Comparison of ENCODE assay signal across 1 cellular context in the genomic region with DNA sequence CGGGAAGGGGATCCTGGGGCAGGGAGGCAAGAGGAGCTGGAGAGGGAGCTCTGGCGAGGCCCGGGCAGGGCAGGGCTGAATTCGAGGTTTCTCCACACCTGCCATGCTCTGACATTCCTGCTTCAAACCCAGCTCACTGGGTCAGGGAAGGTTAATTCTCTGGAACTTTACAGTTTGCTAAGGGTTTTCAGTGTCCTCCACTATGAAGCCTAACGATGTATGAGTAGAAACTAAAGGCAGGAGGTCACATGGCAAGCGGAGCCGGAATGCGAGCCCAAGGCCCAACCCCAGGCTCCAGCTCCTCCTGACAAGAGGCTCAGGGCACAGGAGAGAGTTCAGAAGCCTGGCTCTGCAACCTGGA.
TF ChIP-seq lines count a peak whose summit lies in the region.

No MANE protein-coding gene starts in this region.

TF ChIP-seq in K562, 482 proteins besides CTCF, POLR2A, EP300 and RAD21:
- no peak for TF ChIP-seq ZNF561 (CRISPR knock-in tag; conservative IDR thresholded peaks at IDR 0.05)
- TF ChIP-seq PCBP2 (IDR thresholded peaks at IDR 0.05; ENCODE audit: low read depth, low read length, poor library complexity, severe bottlenecking): no peak
- TF ChIP-seq IFI16 (CRISPR knock-in tag; IDR thresholded peaks at IDR 0.05): no peak
- TF ChIP-seq TCF7L2 (IDR thresholded peaks at IDR 0.05; ENCODE audit: low read depth, low read length): no peak
- no peak for TF ChIP-seq PHF8 (IDR thresholded peaks at IDR 0.05; ENCODE audit: borderline replicate concordance, low read length)
- no peak for TF ChIP-seq NR4A1 (CRISPR knock-in tag; IDR thresholded peaks at IDR 0.05)
- 0 out of 2 replicates have a peak, but pooled peaks have one; percentile 4 for TF ChIP-seq NR4A1 (tag; IDR thresholded peaks at IDR 0.05)
- no peak for TF ChIP-seq ZNF717 (CRISPR knock-in tag; IDR thresholded peaks at IDR 0.05)
- 0 out of 2 replicates have a peak, but pooled peaks have one; percentile 3 for TF ChIP-seq FOXP1 (CRISPR knock-in tag; IDR thresholded peaks at IDR 0.05)
- no peak for TF ChIP-seq GABPB2 (CRISPR knock-in tag; conservative IDR thresholded peaks at IDR 0.05)
- TF ChIP-seq PHTF2 (CRISPR knock-in tag; IDR thresholded peaks at IDR 0.05): no peak
- TF ChIP-seq, protein P1, sequence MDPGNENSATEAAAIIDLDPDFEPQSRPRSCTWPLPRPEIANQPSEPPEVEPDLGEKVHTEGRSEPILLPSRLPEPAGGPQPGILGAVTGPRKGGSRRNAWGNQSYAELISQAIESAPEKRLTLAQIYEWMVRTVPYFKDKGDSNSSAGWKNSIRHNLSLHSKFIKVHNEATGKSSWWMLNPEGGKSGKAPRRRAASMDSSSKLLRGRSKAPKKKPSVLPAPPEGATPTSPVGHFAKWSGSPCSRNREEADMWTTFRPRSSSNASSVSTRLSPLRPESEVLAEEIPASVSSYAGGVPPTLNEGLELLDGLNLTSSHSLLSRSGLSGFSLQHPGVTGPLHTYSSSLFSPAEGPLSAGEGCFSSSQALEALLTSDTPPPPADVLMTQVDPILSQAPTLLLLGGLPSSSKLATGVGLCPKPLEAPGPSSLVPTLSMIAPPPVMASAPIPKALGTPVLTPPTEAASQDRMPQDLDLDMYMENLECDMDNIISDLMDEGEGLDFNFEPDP (CRISPR knock-in tag; IDR thresholded peaks at IDR 0.05): no peak
- no peak for TF ChIP-seq ZNF589 (CRISPR knock-in tag; IDR thresholded peaks at IDR 0.05; ENCODE audit: low read depth)
- TF ChIP-seq, protein P2, sequence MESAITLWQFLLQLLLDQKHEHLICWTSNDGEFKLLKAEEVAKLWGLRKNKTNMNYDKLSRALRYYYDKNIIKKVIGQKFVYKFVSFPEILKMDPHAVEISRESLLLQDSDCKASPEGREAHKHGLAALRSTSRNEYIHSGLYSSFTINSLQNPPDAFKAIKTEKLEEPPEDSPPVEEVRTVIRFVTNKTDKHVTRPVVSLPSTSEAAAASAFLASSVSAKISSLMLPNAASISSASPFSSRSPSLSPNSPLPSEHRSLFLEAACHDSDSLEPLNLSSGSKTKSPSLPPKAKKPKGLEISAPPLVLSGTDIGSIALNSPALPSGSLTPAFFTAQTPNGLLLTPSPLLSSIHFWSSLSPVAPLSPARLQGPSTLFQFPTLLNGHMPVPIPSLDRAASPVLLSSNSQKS (CRISPR knock-in tag; IDR thresholded peaks at IDR 0.05): no peak
- no peak for TF ChIP-seq ZNF764 (CRISPR knock-in tag; IDR thresholded peaks at IDR 0.05; ENCODE audit: low read depth)
- no peak for TF ChIP-seq NR1H2 (CRISPR knock-in tag; IDR thresholded peaks at IDR 0.05)
- TF ChIP-seq, protein P3, sequence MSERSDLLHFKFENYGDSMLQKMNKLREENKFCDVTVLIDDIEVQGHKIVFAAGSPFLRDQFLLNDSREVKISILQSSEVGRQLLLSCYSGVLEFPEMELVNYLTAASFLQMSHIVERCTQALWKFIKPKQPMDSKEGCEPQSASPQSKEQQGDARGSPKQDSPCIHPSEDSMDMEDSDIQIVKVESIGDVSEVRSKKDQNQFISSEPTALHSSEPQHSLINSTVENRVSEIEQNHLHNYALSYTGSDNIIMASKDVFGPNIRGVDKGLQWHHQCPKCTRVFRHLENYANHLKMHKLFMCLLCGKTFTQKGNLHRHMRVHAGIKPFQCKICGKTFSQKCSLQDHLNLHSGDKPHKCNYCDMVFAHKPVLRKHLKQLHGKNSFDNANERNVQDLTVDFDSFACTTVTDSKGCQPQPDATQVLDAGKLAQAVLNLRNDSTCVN (CRISPR knock-in tag; IDR thresholded peaks at IDR 0.05): no peak
